Comparison of ENCODE assay signal across 13 cellular contexts in the genomic region with DNA sequence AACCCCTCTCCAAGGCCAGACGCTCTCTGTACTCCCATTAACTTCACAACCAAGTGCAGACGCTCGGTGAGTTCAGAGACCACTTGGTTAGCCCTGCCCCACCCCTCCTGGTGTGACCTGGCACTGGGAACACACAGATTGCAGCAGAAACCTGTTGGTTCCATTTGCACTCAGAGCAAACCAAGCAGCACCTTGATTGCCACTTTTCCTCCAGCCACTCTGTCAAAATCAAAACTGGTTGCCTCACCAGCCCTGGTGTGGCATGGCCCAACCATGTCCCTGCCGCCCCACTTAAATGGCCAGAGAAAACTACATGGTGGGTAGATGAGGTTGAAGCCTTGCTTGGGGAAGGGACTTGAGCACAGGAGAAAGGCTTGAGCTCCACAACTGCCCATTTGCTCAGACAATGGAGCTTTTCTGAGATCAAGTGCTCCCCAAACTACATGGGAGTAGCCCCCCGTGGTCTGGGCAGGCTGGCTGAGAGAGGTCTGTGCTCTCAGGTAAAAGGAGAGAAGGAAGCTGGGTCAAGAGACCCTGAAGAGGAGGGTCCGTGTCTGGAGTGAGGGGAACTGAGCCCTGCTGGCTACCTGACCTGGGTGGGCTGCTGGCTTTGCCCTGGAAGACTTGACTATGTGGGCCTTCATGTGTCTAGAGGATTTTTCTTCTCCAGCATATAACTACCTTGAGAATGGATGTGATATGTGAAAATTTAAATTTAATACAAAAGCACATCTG. TPM values are rescaled to one million over a fixed set of nuclear protein-coding genes. Genes with fewer than 3 reads are reported as not detected.
A peak's percentile ranks its signal among the peaks of the same experiment; 100 is the strongest.
DNase-seq lines count a peak whose midpoint lies in the region; ATAC-seq and TF ChIP-seq lines count a peak whose summit lies in the region.
"Had no signal": no experiment of that assay in that cellular context is flagged by ENCODE, and none has a peak within 500 bp of the region (broad histone marks: within the 10 kb centered on the region; RNA-seq: fewer than 3 reads in every experiment).

No MANE protein-coding gene starts in this region.

- POLR2A ChIA-PET in WTC11 (lab: Charles Lee), result no interaction called here

- ATAC-seq in WTC11 (no peak), GM18858 (IDR thresholded peaks at IDR 0.05; ENCODE audit: unreplicated experiment) (no peak), HG02623 (IDR thresholded peaks at IDR 0.05; ENCODE audit: unreplicated experiment) (no peak), GM19463 (IDR thresholded peaks at IDR 0.05; ENCODE audit: unreplicated experiment) (no peak)
- ATAC-seq in stimulated activated effector memory CD8-positive, alpha-beta T cell treated with anti-CD3 and anti-CD28 coated beads, Interleukin-12 subunit alpha, Interleukin-12 subunit beta, amount 100 ng/mL, for 72 hours, result no peak

- peaks cover 50% of the 10 kb centered on the region for H3K36me3 Mint-ChIP-seq in activated T-cell treated with anti-CD3 and anti-CD28 coated beads, Interleukin-2, amount 50 U/mL, for 24 hours (ENCODE audit: low read depth)
- H3K36me3 Mint-ChIP-seq in WTC11, result peaks cover 9% of the 10 kb centered on the region
- peaks cover 46% of the 10 kb centered on the region for H3K36me3 Mint-ChIP-seq in stimulated activated effector memory CD8-positive, alpha-beta T cell treated with anti-CD3 and anti-CD28 coated beads, Interleukin-12 subunit alpha, Interleukin-12 subunit beta, amount 100 ng/mL, for 72 hours

- no peaks in the 10 kb centered on the region for H3K9me3 Mint-ChIP-seq in activated T-cell treated with anti-CD3 and anti-CD28 coated beads, Interleukin-2, amount 50 U/mL, for 24 hours
- no peaks in the 10 kb centered on the region for H3K9me3 Mint-ChIP-seq in WTC11
- no peaks in the 10 kb centered on the region for H3K9me3 Mint-ChIP-seq in stimulated activated effector memory CD8-positive, alpha-beta T cell treated with anti-CD3 and anti-CD28 coated beads, Interleukin-12 subunit alpha, Interleukin-12 subunit beta, amount 100 ng/mL, for 72 hours

- CTCF ChIA-PET in WTC11 (lab: Charles Lee), result interaction anchor here (0.9 to 3.8 kb wide), 4 partner anchors 8 to 217 kb away, joined by 3 to 17 read pairs (median 6); partner anchors contain the start of gene LPIN3

- H3K4me1 Mint-ChIP-seq in activated T-cell treated with anti-CD3 and anti-CD28 coated beads, Interleukin-2, amount 50 U/mL, for 24 hours (ENCODE audit: low read depth), result peaks cover 13% of the 10 kb centered on the region
- peaks cover 13% of the 10 kb centered on the region for H3K4me1 Mint-ChIP-seq in WTC11
- H3K4me1 Mint-ChIP-seq in stimulated activated effector memory CD8-positive, alpha-beta T cell treated with anti-CD3 and anti-CD28 coated beads, Interleukin-12 subunit alpha, Interleukin-12 subunit beta, amount 100 ng/mL, for 72 hours, result peaks cover 9% of the 10 kb centered on the region

- TF ChIP-seq CTCF in WTC11 (IDR thresholded peaks at IDR 0.05), result no peak

- no peak overlapping the region for H3K4me3 Mint-ChIP-seq in activated T-cell treated with anti-CD3 and anti-CD28 coated beads, Interleukin-2, amount 50 U/mL, for 24 hours
- H3K4me3 Mint-ChIP-seq in WTC11, result no peak overlapping the region
- H3K4me3 Mint-ChIP-seq in stimulated activated effector memory CD8-positive, alpha-beta T cell treated with anti-CD3 and anti-CD28 coated beads, Interleukin-12 subunit alpha, Interleukin-12 subunit beta, amount 100 ng/mL, for 72 hours, result no peak overlapping the region

- peak overlapping the region; percentile 34 for H3K27ac Mint-ChIP-seq in activated T-cell treated with anti-CD3 and anti-CD28 coated beads, Interleukin-2, amount 50 U/mL, for 24 hours
- 0 out of 2 replicates have a peak overlapping the region, but pooled peaks have one; percentile 69 for H3K27ac Mint-ChIP-seq in WTC11
- H3K27ac Mint-ChIP-seq in stimulated activated effector memory CD8-positive, alpha-beta T cell treated with anti-CD3 and anti-CD28 coated beads, Interleukin-12 subunit alpha, Interleukin-12 subunit beta, amount 100 ng/mL, for 72 hours, result peak overlapping the region; percentile 84

- no peaks in the 10 kb centered on the region for H3K27me3 Mint-ChIP-seq in activated T-cell treated with anti-CD3 and anti-CD28 coated beads, Interleukin-2, amount 50 U/mL, for 24 hours
- H3K27me3 Mint-ChIP-seq in WTC11 (ENCODE audit: low read depth), result no peaks in the 10 kb centered on the region

- peak; percentile 28 for DNase-seq in activated T-cell treated with anti-CD3 and anti-CD28 coated beads, Interleukin-2, amount 50 U/mL, for 24 hours
- DNase-seq in activated T-cell treated with anti-CD3 and anti-CD28 coated beads for 4 hours, result no peak
- DNase-seq in WTC11 (ENCODE audit: low spot score), result peak; percentile 8
- peak; percentile 41 for DNase-seq in ecto neural progenitor cell (ENCODE audit: low spot score)
- peak in 1 of 2 donors; percentile 35 for DNase-seq in stimulated activated effector memory CD8-positive, alpha-beta T cell treated with anti-CD3 and anti-CD28 coated beads, Interleukin-12 subunit alpha, Interleukin-12 subunit beta, amount 100 ng/mL, for 72 hours (ENCODE audit: low spot score in 2 of 2)
- DNase-seq: activated CD4-positive, alpha-beta T cell treated with anti-CD3 and anti-CD28 coated beads, Interleukin-2, amount 50 U/mL, for 48 hours; DMS 273 treated with DMSO at 0.1 percent for 48 hours; NCI-H1105; NCI-H446; transverse colon had no signal

TF ChIP-seq in WTC11, 78 proteins besides CTCF, POLR2A, EP300 and RAD21:
- TF ChIP-seq IRF2 (CRISPR knock-in tag; IDR thresholded peaks at IDR 0.05; ENCODE audit: borderline replicate concordance, low read depth) (no peak), ZNF317 (CRISPR knock-in tag; IDR thresholded peaks at IDR 0.05; ENCODE audit: borderline replicate concordance, low read depth) (no peak), JUN (CRISPR knock-in tag; IDR thresholded peaks at IDR 0.05) (no peak), ATF1 (CRISPR knock-in tag; IDR thresholded peaks at IDR 0.05) (no peak), TCF7 (CRISPR knock-in tag; IDR thresholded peaks at IDR 0.05; ENCODE audit: low read depth) (no peak), ZBTB21 (CRISPR knock-in tag; IDR thresholded peaks at IDR 0.05; ENCODE audit: borderline replicate concordance) (no peak), NFYB (CRISPR knock-in tag; conservative IDR thresholded peaks at IDR 0.05; ENCODE audit: low read depth) (no peak), GRHL2 (CRISPR knock-in tag; IDR thresholded peaks at IDR 0.05; ENCODE audit: insufficient replicate concordance, severe bottlenecking) (no peak), ETV6 (CRISPR knock-in tag; IDR thresholded peaks at IDR 0.05) (no peak), RORB (CRISPR knock-in tag; IDR thresholded peaks at IDR 0.05) (no peak)
- TF ChIP-seq, protein P1, sequence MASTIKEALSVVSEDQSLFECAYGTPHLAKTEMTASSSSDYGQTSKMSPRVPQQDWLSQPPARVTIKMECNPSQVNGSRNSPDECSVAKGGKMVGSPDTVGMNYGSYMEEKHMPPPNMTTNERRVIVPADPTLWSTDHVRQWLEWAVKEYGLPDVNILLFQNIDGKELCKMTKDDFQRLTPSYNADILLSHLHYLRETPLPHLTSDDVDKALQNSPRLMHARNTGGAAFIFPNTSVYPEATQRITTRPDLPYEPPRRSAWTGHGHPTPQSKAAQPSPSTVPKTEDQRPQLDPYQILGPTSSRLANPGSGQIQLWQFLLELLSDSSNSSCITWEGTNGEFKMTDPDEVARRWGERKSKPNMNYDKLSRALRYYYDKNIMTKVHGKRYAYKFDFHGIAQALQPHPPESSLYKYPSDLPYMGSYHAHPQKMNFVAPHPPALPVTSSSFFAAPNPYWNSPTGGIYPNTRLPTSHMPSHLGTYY (CRISPR knock-in tag; IDR thresholded peaks at IDR 0.05), result no peak

RNA-seq across cellular contexts. Expression of gene PLCG1, which starts 43.4 kb away (rescaled TPM):
- total RNA-seq in WTC11 (2021), result 177 to 201 TPM (median 194 TPM) in 3 replicates

Comparison
In these comparisons a context has a peak if more than half of its experiments do, and no peak if none do; other contexts are left out.
1. H3K27ac Mint-ChIP-seq: peak in every context shown above with its lines; median percentile 84 in stimulated activated effector memory CD8-positive, alpha-beta T cell treated with anti-CD3 and anti-CD28 coated beads, Interleukin-12 subunit alpha, Interleukin-12 subunit beta, amount 100 ng/mL, for 72 hours; 69 in WTC11; 34 in activated T-cell treated with anti-CD3 and anti-CD28 coated beads, Interleukin-2, amount 50 U/mL, for 24 hours.